8 cellular contexts compared by ENCODE assay signal in the genomic region with DNA sequence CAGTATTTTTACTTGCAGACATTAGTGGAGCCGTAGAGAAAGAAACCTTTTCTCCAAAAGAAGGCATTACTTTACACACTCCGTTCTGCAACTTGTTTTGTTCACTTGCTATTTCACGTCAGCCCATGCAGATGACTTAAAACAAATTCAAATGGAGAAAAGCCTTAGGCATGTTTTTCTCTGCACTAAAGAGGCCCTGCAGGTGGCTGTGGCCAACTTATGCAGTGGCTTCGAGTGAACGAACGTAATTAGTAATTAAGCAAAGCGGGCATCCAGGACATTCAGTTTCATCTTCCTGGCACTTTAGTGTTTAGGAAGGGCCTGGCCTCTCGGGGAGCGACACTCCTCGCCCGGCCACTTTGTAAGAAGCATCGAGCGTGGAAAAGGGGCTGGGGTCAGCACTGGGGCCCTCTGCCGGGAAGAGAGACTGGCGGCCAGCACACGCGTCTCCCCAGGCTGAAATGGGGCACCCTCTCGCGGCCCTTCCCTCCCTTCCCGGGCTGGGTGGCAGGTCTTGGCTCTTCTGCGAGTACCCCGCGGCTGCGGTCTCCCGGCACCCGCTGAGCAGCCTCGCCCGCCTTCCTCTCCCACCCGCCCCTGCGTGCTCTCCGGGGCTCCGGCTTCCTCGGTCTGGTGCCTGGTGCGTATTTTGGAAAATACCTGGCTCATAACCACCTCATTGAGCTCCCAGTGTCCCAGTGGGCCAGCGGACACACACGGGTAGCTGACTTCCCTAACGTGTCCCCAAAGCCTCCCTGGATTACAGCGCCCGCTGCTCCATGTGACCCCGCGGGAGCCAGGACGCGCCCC. TPM values are rescaled to one million over a fixed set of nuclear protein-coding genes. Genes with fewer than 3 reads are reported as not detected.
DNase-seq lines count a peak whose midpoint lies in the region; ATAC-seq and TF ChIP-seq lines count a peak whose summit lies in the region.

No MANE protein-coding gene starts in this region.

- H3K4me3 ChIP-seq in SK-N-MC: peak overlapping the region; percentile 74
- H3K4me3 ChIP-seq in iPS-18a (ENCODE audit: low read length): peak overlapping the region; percentile 94
- H3K4me3 ChIP-seq in skeletal muscle tissue (ENCODE audit: low read length in 3 of 3): peak overlapping the region; percentile 83 to 96 (median 91)

- H3K4me3 Mint-ChIP-seq in Calu3 (ENCODE audit: low read depth, unreplicated experiment): peak overlapping the region; percentile 86

- H3K9ac ChIP-seq in SK-N-MC (ENCODE audit: insufficient read length) (no peak overlapping the region), iPS-18a (ENCODE audit: low read length) (peak overlapping the region; percentile 63), skeletal muscle tissue (ENCODE audit: low read depth in 1 of 3, low read length in 3 of 3) (peak overlapping the region; percentile 78 to 94 (median 92))

- H3K27me3 Mint-ChIP-seq in Calu3 (ENCODE audit: unreplicated experiment): no peaks in the 10 kb centered on the region

- no peaks in the 10 kb centered on the region for H3K36me3 ChIP-seq in SK-N-MC (ENCODE audit: insufficient read depth, low read length)
- no peaks in the 10 kb centered on the region for H3K36me3 ChIP-seq in iPS-18a (ENCODE audit: control insufficient read depth, low read depth, low read length)
- H3K36me3 ChIP-seq in skeletal muscle tissue (ENCODE audit: control insufficient read depth in 3 of 3, insufficient read depth in 3 of 3, low read length in 3 of 3): peaks cover 4 to 6% (median 5%) of the 10 kb centered on the region in 3 donors

- H3K27me3 ChIP-seq in iPS-18a (ENCODE audit: control insufficient read depth, insufficient read depth, low read length): peaks cover 9% of the 10 kb centered on the region
- no peaks in the 10 kb centered on the region for H3K27me3 ChIP-seq in skeletal muscle tissue (ENCODE audit: control insufficient read depth in 3 of 3, insufficient read depth in 3 of 3, low read length in 3 of 3)

- peaks cover 17% of the 10 kb centered on the region for H3K4me1 Mint-ChIP-seq in Calu3 (ENCODE audit: low read depth, unreplicated experiment)

- peak overlapping the region; percentile 76 for H3K27ac Mint-ChIP-seq in Calu3 (ENCODE audit: unreplicated experiment)

- H3K4me1 ChIP-seq in iPS-18a (ENCODE audit: control insufficient read depth, low read depth, low read length) (peaks cover 27% of the 10 kb centered on the region), skeletal muscle tissue (ENCODE audit: control insufficient read depth in 3 of 3, insufficient read depth in 3 of 3, low read length in 3 of 3) (peaks cover 22 to 31% (median 23%) of the 10 kb centered on the region in 3 donors)

- intact Hi-C loops in Calu3 (cut with micrococcal nuclease; ENCODE audit: unreplicated experiment): loop anchor here (5.0 kb wide), 1 partner anchor 43 kb away; no protein-coding TSS in a partner anchor

- peaks cover 25% of the 10 kb centered on the region for H3K36me3 Mint-ChIP-seq in Calu3 (ENCODE audit: insufficient read depth, unreplicated experiment)

- TF ChIP-seq CTCF in Calu3 (IDR thresholded peaks at IDR 0.05; ENCODE audit: unreplicated experiment): no peak

- CTCF ChIA-PET in Calu3 (lab: Charles Lee): interaction anchor here (1.4 to 1.5 kb wide), 2 partner anchors 11 to 85 kb away, joined by 3 read pairs; no protein-coding TSS in a partner anchor

- ATAC-seq in GM19455 (IDR thresholded peaks at IDR 0.05; ENCODE audit: unreplicated experiment) (peak; percentile 45), HG03520 (IDR thresholded peaks at IDR 0.05; ENCODE audit: unreplicated experiment) (peak; percentile 17)

- H3K9me3 Mint-ChIP-seq in Calu3 (ENCODE audit: low read depth, unreplicated experiment): no peaks in the 10 kb centered on the region

- BruUV-seq in Calu3 (replicated peaks; lab: Mats Ljungman, UMichigan): TSS peak; percentile 81

- H3K9me3 ChIP-seq in SK-N-MC (ENCODE audit: low read depth, low read length): no peaks in the 10 kb centered on the region
- no peaks in the 10 kb centered on the region for H3K9me3 ChIP-seq in iPS-18a (ENCODE audit: control insufficient read depth, low read depth, low read length)
- no peaks in the 10 kb centered on the region for H3K9me3 ChIP-seq in skeletal muscle tissue (ENCODE audit: control insufficient read depth in 3 of 3, low read length in 3 of 3)

- DNase-seq in Calu3: peak; percentile 45
- DNase-seq in SK-N-MC (ENCODE audit: low read depth, low spot score): no peak
- no peak for DNase-seq in KG1 (lab: John Stamatoyannopoulos, UW)

- H3K27ac ChIP-seq in SK-N-MC (no peak overlapping the region), angular gyrus (ENCODE audit: low read depth, low read length) (peak overlapping the region; percentile 95), iPS-18a (ENCODE audit: low read length) (no peak overlapping the region), skeletal muscle tissue (ENCODE audit: low read depth, low read length) (peak overlapping the region; percentile 77)

RNA-seq across cellular contexts. Expression of a gene that starts 0.7 kb away (rescaled TPM):
- 43.3 and 43.8 TPM in 2 replicates for total RNA-seq in Calu3 (2022)
- total RNA-seq in skeletal muscle tissue: 5.7 TPM

RNA-seq across cellular contexts. Expression of a gene that starts 36.6 kb away (rescaled TPM):
- total RNA-seq in Calu3 (2022) (2.6 and 2.9 TPM in 2 replicates), skeletal muscle tissue (0.52 TPM)

Comparison
In these comparisons a context has a peak if more than half of its experiments do, and no peak if none do; other contexts are left out.
1. H3K27ac ChIP-seq: peak in angular gyrus (single experiment) and skeletal muscle tissue (single experiment); none in SK-N-MC (single experiment) and iPS-18a (single experiment).
2. Peak in every context shown above with its lines, with median percentiles within 50 percentile points of each other: H3K4me3 ChIP-seq.